1 cellular context compared by ENCODE assay signal in the genomic region with DNA sequence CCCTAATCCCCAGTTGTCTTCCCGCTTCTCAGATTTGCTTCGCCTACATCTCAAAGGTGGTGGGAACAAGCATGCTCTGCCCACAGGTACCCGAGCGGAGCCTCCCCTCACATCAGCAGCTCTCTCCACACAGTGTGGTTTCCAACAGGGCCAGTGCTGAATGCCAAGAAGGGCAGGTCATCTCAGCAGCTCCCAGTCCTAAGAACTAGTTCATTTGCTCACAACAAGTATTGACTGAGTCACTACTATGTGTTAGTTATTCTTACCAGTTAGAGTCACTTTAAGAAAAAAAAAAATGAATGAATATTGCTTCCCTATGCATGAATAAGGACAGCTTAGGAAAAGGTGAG.
TF ChIP-seq lines count a peak whose summit lies in the region.

No MANE protein-coding gene starts in this region.

TF ChIP-seq in SK-N-SH treated with all-trans-retinoic acid at 6 μM for 48 hours, 23 proteins besides CTCF, POLR2A, EP300 and RAD21 (continued from another document):
- TF ChIP-seq PPARA (CRISPR knock-in tag; IDR thresholded peaks at IDR 0.05; ENCODE audit: borderline replicate concordance) (no peak), TCF4 (CRISPR knock-in tag; IDR thresholded peaks at IDR 0.05; ENCODE audit: borderline replicate concordance) (no peak), ARNTL (CRISPR knock-in tag; IDR thresholded peaks at IDR 0.05; ENCODE audit: borderline replicate concordance, low read depth) (no peak)
